13 cellular contexts compared by ENCODE assay signal in the genomic region with DNA sequence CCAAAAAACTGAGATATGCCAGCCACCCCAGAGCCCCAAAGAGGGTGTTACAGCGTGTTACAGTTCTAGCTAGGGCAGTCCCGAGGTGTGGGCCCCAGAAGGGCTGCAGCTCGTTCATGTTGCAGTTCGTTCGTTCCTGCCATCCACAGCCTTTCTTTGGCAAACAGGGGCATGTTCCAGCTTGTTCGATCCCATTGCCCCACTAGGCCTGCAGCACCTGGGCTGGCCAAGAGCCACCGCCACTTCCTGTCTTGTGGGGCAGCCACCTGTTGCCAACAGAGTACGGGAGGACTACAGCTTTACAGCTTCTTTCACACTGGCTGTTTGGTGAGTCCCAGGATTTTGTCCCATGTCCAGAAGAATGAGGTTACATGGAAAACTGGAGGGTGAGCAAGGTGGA.
"Had no signal": no experiment of that assay in that cellular context is flagged by ENCODE, and none has a peak within 500 bp of the region (broad histone marks: within the 10 kb centered on the region; RNA-seq: fewer than 3 reads in every experiment).

No MANE protein-coding gene starts in this region.

- H3K36me3 ChIP-seq: gastroesophageal sphincter, upper lobe of left lung had no signal

- H3K4me3 ChIP-seq: gastroesophageal sphincter, upper lobe of left lung had no signal

- H3K27me3 ChIP-seq: gastroesophageal sphincter, upper lobe of left lung had no signal

- ATAC-seq: activated CD4-positive, alpha-beta T cell treated with anti-CD3 and anti-CD28 coated beads for 36 hours; activated CD8-positive, alpha-beta T cell treated with anti-CD3 and anti-CD28 coated beads, Interleukin-2, amount 10 ng/mL, durations not matched to agents 7 days and 5 days; activated naive CD8-positive, alpha-beta T cell treated with anti-CD3 and anti-CD28 coated beads, Interleukin-2, amount 50 U/mL, for 24 hours; gastroesophageal sphincter had no signal

- H3K9me3 ChIP-seq: gastroesophageal sphincter, upper lobe of left lung had no signal

- H3K27ac ChIP-seq: gastroesophageal sphincter, upper lobe of left lung, VCaP had no signal

- DNase-seq: activated CD4-positive, alpha-beta T cell treated with anti-CD3 and anti-CD28 coated beads for 36 hours; activated CD8-positive, alpha-beta memory T cell treated with anti-CD3 and anti-CD28 coated beads, Interleukin-2, amount 50 U/mL, for 48 hours; activated CD8-positive, alpha-beta T cell treated with anti-CD3 and anti-CD28 coated beads, Interleukin-2, amount 10 ng/mL, durations not matched to agents 7 days and 5 days; activated naive CD4-positive, alpha-beta T cell; activated naive CD8-positive, alpha-beta T cell treated with anti-CD3 and anti-CD28 coated beads, Interleukin-2, amount 50 U/mL, for 24 hours; nephron progenitor cell; stimulated activated CD4-positive, alpha-beta T cell treated with anti-CD3 and anti-CD28 coated beads, Interleukin-12 subunit alpha, Interleukin-12 subunit beta, amount 100 ng/mL, for 4 hours; stimulated activated naive CD4-positive, alpha-beta T cell treated with Interleukin-2 at 50 U/mL for 16 hours had no signal

- FAIRE-seq: astrocyte, colon had no signal

- H3K4me1 ChIP-seq: gastroesophageal sphincter, upper lobe of left lung had no signal
